ENCODE assay signal across 20 cellular contexts in genomic region chr7:101999420-101999819, GRCh38.
"Had no signal": no experiment of that assay in that cellular context is flagged by ENCODE, and none has a peak within 500 bp of the region (broad histone marks: within the 10 kb centered on the region; RNA-seq: fewer than 3 reads in every experiment).

No MANE protein-coding gene starts in this region.

- H3K27me3 Mint-ChIP-seq: effector memory CD8-positive, alpha-beta T cell; stimulated activated naive CD8-positive, alpha-beta T cell treated with anti-CD3 and anti-CD28 coated beads, Interleukin-15, Interleukin-2, amounts not matched to agents 100 ng/mL and 50 ng/mL, for 24 hours had no signal

- H3K4me2 ChIP-seq: neural progenitor cell had no signal

- H2AFZ ChIP-seq: neural progenitor cell had no signal

- DNase-seq: activated CD4-positive, alpha-beta T cell treated with anti-CD3 and anti-CD28 coated beads for 1 hour; activated CD4-positive, alpha-beta T cell treated with anti-CD3 and anti-CD28 coated beads, Interleukin-2, amount 50 U/mL, for 1 hour; activated T-cell treated with anti-CD3 and anti-CD28 coated beads, Interleukin-2, amount 50 U/mL, for 1 hour; aorta; brain microvascular endothelial cell; central memory CD4-positive, alpha-beta T cell; dorsolateral prefrontal cortex; effector memory CD8-positive, alpha-beta T cell; foreskin melanocyte; hypothalamus; left cardiac atrium; right cardiac atrium; stimulated activated CD4-positive, alpha-beta T cell treated with anti-CD3 and anti-CD28 coated beads, Interleukin-4, amount 100 ng/mL, for 4 hours; T-helper 1 cell had no signal

- H3K36me3 Mint-ChIP-seq: activated naive CD4-positive, alpha-beta T cell treated with anti-CD3 and anti-CD28 coated beads, Interleukin-2, amount 50 U/mL, for 72 hours; neural progenitor cell had no signal

- ATAC-seq: activated naive CD4-positive, alpha-beta T cell treated with anti-CD3 and anti-CD28 coated beads, Interleukin-2, amount 50 U/mL, for 72 hours; effector memory CD8-positive, alpha-beta T cell; esophagus mucosa had no signal

- H3K4me3 ChIP-seq: dorsolateral prefrontal cortex, neural progenitor cell, prostate gland, tibial nerve had no signal

- H3K9ac ChIP-seq: neural progenitor cell had no signal

- H3K4me3 Mint-ChIP-seq: effector memory CD8-positive, alpha-beta T cell; neural progenitor cell; stimulated activated naive CD8-positive, alpha-beta T cell treated with anti-CD3 and anti-CD28 coated beads, Interleukin-15, Interleukin-2, amounts not matched to agents 100 ng/mL and 50 ng/mL, for 24 hours had no signal

- H3K9me3 ChIP-seq: prostate gland, tibial nerve had no signal

- H3K4me1 ChIP-seq: prostate gland had no signal

- H3K9me3 Mint-ChIP-seq: activated naive CD4-positive, alpha-beta T cell treated with anti-CD3 and anti-CD28 coated beads, Interleukin-2, amount 50 U/mL, for 72 hours; effector memory CD8-positive, alpha-beta T cell; neural progenitor cell; stimulated activated naive CD8-positive, alpha-beta T cell treated with anti-CD3 and anti-CD28 coated beads, Interleukin-15, Interleukin-2, amounts not matched to agents 100 ng/mL and 50 ng/mL, for 24 hours had no signal

- H3K27ac ChIP-seq: brain microvascular endothelial cell, neural progenitor cell, prostate gland had no signal

- H3K27ac Mint-ChIP-seq: activated naive CD4-positive, alpha-beta T cell treated with anti-CD3 and anti-CD28 coated beads, Interleukin-2, amount 50 U/mL, for 72 hours; effector memory CD8-positive, alpha-beta T cell; neural progenitor cell; stimulated activated naive CD8-positive, alpha-beta T cell treated with anti-CD3 and anti-CD28 coated beads, Interleukin-15, Interleukin-2, amounts not matched to agents 100 ng/mL and 50 ng/mL, for 24 hours had no signal

- H3K27me3 ChIP-seq: brain microvascular endothelial cell, dorsolateral prefrontal cortex, neural progenitor cell, tibial nerve had no signal

- H3K36me3 ChIP-seq: brain microvascular endothelial cell, neural progenitor cell, prostate gland, tibial nerve had no signal
